8 cellular contexts compared by ENCODE assay signal in genomic region chr13:43054803-43055802, GRCh38. TPM values are rescaled to one million over a fixed set of nuclear protein-coding genes. Genes with fewer than 3 reads are reported as not detected.
DNase-seq lines count a peak whose midpoint lies in the region; ATAC-seq and TF ChIP-seq lines count a peak whose summit lies in the region.

No MANE protein-coding gene starts in this region.

- H3K4me1 Mint-ChIP-seq in central memory CD8-positive, alpha-beta T cell: peaks cover 25% of the 10 kb centered on the region

- H3K27me3 ChIP-seq in testis: no peaks in the 10 kb centered on the region

- no peaks in the 10 kb centered on the region for H3K36me3 ChIP-seq in testis (ENCODE audit: low read depth, missing control alignments)

- ATAC-seq in central memory CD8-positive, alpha-beta T cell (replicated peaks; ENCODE audit: extremely low read depth, poor library complexity, severe bottlenecking): peak; percentile 45
- peak; percentile 78 for ATAC-seq in left lobe of liver

- TF ChIP-seq POLR2A in testis (IDR thresholded peaks at IDR 0.05): no peak

- no peaks in the 10 kb centered on the region for H3K27me3 Mint-ChIP-seq in central memory CD8-positive, alpha-beta T cell

- no peak for TF ChIP-seq CTCF in testis (IDR thresholded peaks at IDR 0.05)

- intact Hi-C loops in testis (cut with DNase I; ENCODE audit: low total_unique reads): no loop called here

- H3K27ac ChIP-seq in testis: peak overlapping the region; percentile 82 to 88

- peak; percentile 23 for DNase-seq in activated naive CD4-positive, alpha-beta T cell treated with Interleukin-2 at 50 U/mL for 16 hours
- no peak for DNase-seq in activated naive CD4-positive, alpha-beta T cell (lab: John Stamatoyannopoulos, UW)
- DNase-seq in NCI-H82 (lab: John Stamatoyannopoulos, UW) (peak; percentile 90), left lobe of liver (ENCODE audit: low spot score) (no peak), testis (peak; percentile 61), cerebellum (ENCODE audit: low spot score) (no peak), DMS53 (lab: John Stamatoyannopoulos, UW) (no peak)
- DNase-seq in central memory CD8-positive, alpha-beta T cell (ENCODE audit: low spot score in 2 of 2): peak in 1 of 2 donors; percentile 16

- H3K9me3 Mint-ChIP-seq in central memory CD8-positive, alpha-beta T cell: no peaks in the 10 kb centered on the region

- H3K36me3 Mint-ChIP-seq in central memory CD8-positive, alpha-beta T cell (ENCODE audit: insufficient read depth): peaks cover 4% of the 10 kb centered on the region

- no peaks in the 10 kb centered on the region for H3K9me3 ChIP-seq in testis

- H3K4me1 ChIP-seq in testis: peaks cover 20% of the 10 kb centered on the region

- WGBS in testis, 2 donors: 26 to 27% methylated on average over 13 of the region's 13 CpGs

- no peak overlapping the region for H3K27ac Mint-ChIP-seq in central memory CD8-positive, alpha-beta T cell (ENCODE audit: low read depth)

- no peak overlapping the region for H3K4me3 Mint-ChIP-seq in central memory CD8-positive, alpha-beta T cell

- H3K4me3 ChIP-seq in testis: peak overlapping the region; percentile 34 to 51

RNA-seq across cellular contexts. Expression of gene DNAJC15, which starts 31.7 kb away (rescaled TPM):
- total RNA-seq in left lobe of liver (9.2 TPM), testis (10 to 100 TPM; 11.8 to 17.2 TPM), cerebellum (12.0 TPM)
- 49.8 TPM for polyA plus RNA-seq in testis (ENCODE audit: insufficient read depth, low read depth, low replicate concordance)

Comparison
In these comparisons a context has a peak if more than half of its experiments do, and no peak if none do; other contexts are left out.
1. DNase-seq: peak in activated naive CD4-positive, alpha-beta T cell treated with Interleukin-2 at 50 U/mL for 16 hours (single experiment), NCI-H82 (single experiment) and testis (single experiment); none in activated naive CD4-positive, alpha-beta T cell (0 of 4), left lobe of liver (single experiment), cerebellum (single experiment) and DMS53 (single experiment).